Comparison of ENCODE assay signal across 2 cellular contexts in the genomic region with DNA sequence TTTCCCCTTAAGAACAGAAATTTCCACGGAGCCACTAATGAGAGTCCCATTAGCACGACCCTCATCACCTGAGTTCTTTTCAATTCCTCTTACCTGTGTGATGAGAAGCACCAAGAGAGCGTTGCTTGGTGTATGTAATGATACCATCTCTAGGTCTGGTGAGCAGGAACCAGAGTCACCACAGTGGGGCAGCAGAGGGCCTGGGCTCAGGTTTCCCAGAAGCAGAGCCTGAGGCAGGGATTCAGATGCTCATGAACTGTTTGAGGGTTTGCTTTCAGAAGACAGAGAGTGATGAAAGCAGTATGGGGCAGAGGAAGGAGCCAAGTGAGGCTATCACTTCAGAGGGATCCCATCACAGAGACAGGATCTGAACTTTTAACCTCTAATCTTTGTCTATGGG.
TF ChIP-seq lines count a peak whose summit lies in the region.

No MANE protein-coding gene starts in this region.

TF ChIP-seq in SK-N-SH, 30 proteins besides CTCF, POLR2A, EP300 and RAD21 (continued from another document):
- TF ChIP-seq ZBTB33 (IDR thresholded peaks at IDR 0.05; ENCODE audit: borderline replicate concordance, low read depth) (no peak), JUND (IDR thresholded peaks at IDR 0.05) (no peak), GABPA (IDR thresholded peaks at IDR 0.05; ENCODE audit: low read depth) (no peak), FOXJ3 (CRISPR knock-in tag; IDR thresholded peaks at IDR 0.05) (no peak), POLR2AphosphoS5 (IDR thresholded peaks at IDR 0.05; ENCODE audit: low read depth, low read length) (no peak), SIN3A (IDR thresholded peaks at IDR 0.05; ENCODE audit: borderline replicate concordance, low read depth, low read length) (no peak), YY1 (IDR thresholded peaks at IDR 0.05; ENCODE audit: low read depth) (no peak), USF2 (IDR thresholded peaks at IDR 0.05; ENCODE audit: borderline replicate concordance, low read depth, low read length) (no peak), NRF1 (IDR thresholded peaks at IDR 0.05; ENCODE audit: low read depth, low read length) (no peak), TEAD4 (IDR thresholded peaks at IDR 0.05; ENCODE audit: borderline replicate concordance, insufficient read depth) (no peak), FOSL2 (IDR thresholded peaks at IDR 0.05; ENCODE audit: borderline replicate concordance, low read depth) (no peak), MEF2A (IDR thresholded peaks at IDR 0.05; ENCODE audit: borderline replicate concordance, low read depth) (no peak), NFIC (IDR thresholded peaks at IDR 0.05; ENCODE audit: borderline replicate concordance) (no peak)
- TF ChIP-seq, protein P1, sequence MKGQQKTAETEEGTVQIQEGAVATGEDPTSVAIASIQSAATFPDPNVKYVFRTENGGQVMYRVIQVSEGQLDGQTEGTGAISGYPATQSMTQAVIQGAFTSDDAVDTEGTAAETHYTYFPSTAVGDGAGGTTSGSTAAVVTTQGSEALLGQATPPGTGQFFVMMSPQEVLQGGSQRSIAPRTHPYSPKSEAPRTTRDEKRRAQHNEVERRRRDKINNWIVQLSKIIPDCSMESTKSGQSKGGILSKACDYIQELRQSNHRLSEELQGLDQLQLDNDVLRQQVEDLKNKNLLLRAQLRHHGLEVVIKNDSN (IDR thresholded peaks at IDR 0.05; ENCODE audit: borderline replicate concordance, low read depth): no peak

TF ChIP-seq in SK-N-SH treated with all-trans-retinoic acid at 6 μM for 48 hours, 23 proteins besides CTCF, POLR2A, EP300 and RAD21 (continued from another document):
- TF ChIP-seq, protein P2, sequence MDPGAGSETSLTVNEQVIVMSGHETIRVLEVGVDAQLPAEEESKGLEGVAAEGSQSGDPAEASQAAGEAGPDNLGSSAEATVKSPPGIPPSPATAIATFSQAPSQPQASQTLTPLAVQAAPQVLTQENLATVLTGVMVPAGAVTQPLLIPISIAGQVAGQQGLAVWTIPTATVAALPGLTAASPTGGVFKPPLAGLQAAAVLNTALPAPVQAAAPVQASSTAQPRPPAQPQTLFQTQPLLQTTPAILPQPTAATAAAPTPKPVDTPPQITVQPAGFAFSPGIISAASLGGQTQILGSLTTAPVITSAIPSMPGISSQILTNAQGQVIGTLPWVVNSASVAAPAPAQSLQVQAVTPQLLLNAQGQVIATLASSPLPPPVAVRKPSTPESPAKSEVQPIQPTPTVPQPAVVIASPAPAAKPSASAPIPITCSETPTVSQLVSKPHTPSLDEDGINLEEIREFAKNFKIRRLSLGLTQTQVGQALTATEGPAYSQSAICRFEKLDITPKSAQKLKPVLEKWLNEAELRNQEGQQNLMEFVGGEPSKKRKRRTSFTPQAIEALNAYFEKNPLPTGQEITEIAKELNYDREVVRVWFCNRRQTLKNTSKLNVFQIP (CRISPR knock-in tag; IDR thresholded peaks at IDR 0.05; ENCODE audit: borderline replicate concordance, low read depth): no peak
- TF ChIP-seq OSR1 (CRISPR knock-in tag; IDR thresholded peaks at IDR 0.05): no peak
- TF ChIP-seq RARB (CRISPR knock-in tag; IDR thresholded peaks at IDR 0.05): no peak
- TF ChIP-seq TOX (CRISPR knock-in tag; IDR thresholded peaks at IDR 0.05; ENCODE audit: borderline replicate concordance): no peak
- no peak for TF ChIP-seq CSDC2 (CRISPR knock-in tag; IDR thresholded peaks at IDR 0.05)
- no peak for TF ChIP-seq SNAI2 (CRISPR knock-in tag; IDR thresholded peaks at IDR 0.05)
